1 cellular context compared by ENCODE assay signal in genomic region chr20:1325173-1326030, GRCh38.
A peak's percentile ranks its signal among the peaks of the same experiment; 100 is the strongest.
TF ChIP-seq lines count a peak whose summit lies in the region.

No MANE protein-coding gene starts in this region.

TF ChIP-seq in HepG2, 621 proteins besides CTCF, POLR2A, EP300 and RAD21 (continued from another document and continues in another):
- TF ChIP-seq SNAPC4 (CRISPR knock-in tag; IDR thresholded peaks at IDR 0.05) (no peak; the same call in 1 of the 2 replicates), ZBTB26 (CRISPR knock-in tag; IDR thresholded peaks at IDR 0.05; ENCODE audit: borderline replicate concordance) (peak; percentile 71; the same call in 1 of the 2 replicates), ZEB1 (IDR thresholded peaks at IDR 0.05; ENCODE audit: insufficient replicate concordance, low read depth) (peak; percentile 17), ZNF143 (CRISPR knock-in tag; IDR thresholded peaks at IDR 0.05) (peak; percentile 94), ELF4 (CRISPR knock-in tag; IDR thresholded peaks at IDR 0.05; ENCODE audit: borderline replicate concordance) (peak; percentile 88; the same call in 1 of the 2 replicates), REXO4 (CRISPR knock-in tag; IDR thresholded peaks at IDR 0.05; ENCODE audit: borderline replicate concordance) (no peak), ZNF407 (CRISPR knock-in tag; IDR thresholded peaks at IDR 0.05; ENCODE audit: not compliant biosample characterization) (no peak), GLMP (CRISPR knock-in tag; IDR thresholded peaks at IDR 0.05; ENCODE audit: borderline replicate concordance) (no peak), CEBPG (CRISPR knock-in tag; IDR thresholded peaks at IDR 0.05) (no peak; the same call in none of the 2 replicates), KDM5B (CRISPR knock-in tag; IDR thresholded peaks at IDR 0.05; ENCODE audit: borderline replicate concordance) (peak; percentile 92), HCFC1 (IDR thresholded peaks at IDR 0.05; ENCODE audit: low read depth, low read length) (peak; percentile 47; the same call in 1 of the 2 replicates), DR1 (CRISPR knock-in tag; IDR thresholded peaks at IDR 0.05) (peak; percentile 82), ZNF382 (CRISPR knock-in tag; IDR thresholded peaks at IDR 0.05; ENCODE audit: borderline replicate concordance) (no peak), RFXAP (CRISPR knock-in tag; IDR thresholded peaks at IDR 0.05; ENCODE audit: borderline replicate concordance) (peak; percentile 85; the same call in 1 of the 2 replicates), YEATS2 (CRISPR knock-in tag; IDR thresholded peaks at IDR 0.05; ENCODE audit: borderline replicate concordance) (peak; percentile 92), MLX (CRISPR knock-in tag; IDR thresholded peaks at IDR 0.05) (no peak; the same call in none of the 2 replicates), ZNF280B (CRISPR knock-in tag; IDR thresholded peaks at IDR 0.05; ENCODE audit: borderline replicate concordance) (peak; percentile 83; the same call in 1 of the 2 replicates), ESRRA (CRISPR knock-in tag; IDR thresholded peaks at IDR 0.05; ENCODE audit: low read depth) (peak; percentile 77; the same call in 1 of the 2 replicates), HOXD1 (CRISPR knock-in tag; IDR thresholded peaks at IDR 0.05) (0 out of 2 replicates have a peak, but pooled peaks have one; percentile 24), NFKB2 (CRISPR knock-in tag; IDR thresholded peaks at IDR 0.05; ENCODE audit: borderline replicate concordance) (peak; percentile 98), ZSCAN21 (CRISPR knock-in tag; IDR thresholded peaks at IDR 0.05; ENCODE audit: borderline replicate concordance) (no peak; the same call in 1 of the 2 replicates), ZNF207 (IDR thresholded peaks at IDR 0.05; ENCODE audit: borderline replicate concordance) (no peak), GATA4 (IDR thresholded peaks at IDR 0.05; ENCODE audit: borderline replicate concordance, low read depth) (peak; percentile 74; the same call in 1 of the 2 replicates), ZNF710 (CRISPR knock-in tag; IDR thresholded peaks at IDR 0.05; ENCODE audit: borderline replicate concordance) (peak; percentile 4; the same call in 1 of the 2 replicates), ZNF124 (CRISPR knock-in tag; IDR thresholded peaks at IDR 0.05) (peak; percentile 91), ZBTB42 (CRISPR knock-in tag; IDR thresholded peaks at IDR 0.05) (peak; percentile 80; the same call in 1 of the 2 replicates)
